ENCODE assay signal across 18 cellular contexts in genomic region chr1:25210728-25211127, GRCh38.
"Had no signal": no experiment of that assay in that cellular context is flagged by ENCODE, and none has a peak within 500 bp of the region (broad histone marks: within the 10 kb centered on the region; RNA-seq: fewer than 3 reads in every experiment).

No MANE protein-coding gene starts in this region.

- H3K4me1 ChIP-seq: foreskin keratinocyte, pancreas, prostate gland, sigmoid colon had no signal

- DNase-seq: dermis blood vessel endothelial cell; erythroblast; foreskin keratinocyte; immature natural killer cell; left colon; left ventricle myocardium superior; natural killer cell; occipital lobe; pancreas; sigmoid colon; small intestine; stimulated activated CD4-positive, alpha-beta T cell treated with anti-CD3 and anti-CD28 coated beads, Interleukin-12 subunit alpha, Interleukin-12 subunit beta, amount 100 ng/mL, for 4 hours; stimulated activated naive CD4-positive, alpha-beta T cell; trophoblast cell had no signal

- H3K9ac ChIP-seq: neural progenitor cell had no signal

- H3K27ac ChIP-seq: foreskin keratinocyte, neural progenitor cell, pancreas, prostate gland, sigmoid colon had no signal

- H2AFZ ChIP-seq: neural progenitor cell had no signal

- H3K4me3 Mint-ChIP-seq: immature natural killer cell, mesothelial cell of epicardium, natural killer cell, neural progenitor cell had no signal

- H3K36me3 Mint-ChIP-seq: immature natural killer cell, mesothelial cell of epicardium, natural killer cell, neural progenitor cell had no signal

- H3K36me3 ChIP-seq: neural progenitor cell, pancreas, prostate gland, sigmoid colon had no signal

- H3K27me3 ChIP-seq: foreskin keratinocyte, neural progenitor cell, pancreas had no signal

- H3K4me1 Mint-ChIP-seq: immature natural killer cell, natural killer cell, neural progenitor cell had no signal

- H3K9me3 Mint-ChIP-seq: immature natural killer cell, mesothelial cell of epicardium, natural killer cell, neural progenitor cell had no signal

- H3K27ac Mint-ChIP-seq: immature natural killer cell, mesothelial cell of epicardium, natural killer cell, neural progenitor cell had no signal

- H3K9me3 ChIP-seq: pancreas, prostate gland, sigmoid colon had no signal

- H3K4me3 ChIP-seq: lung, neural progenitor cell, pancreas, prostate gland, sigmoid colon had no signal

- ATAC-seq: foreskin keratinocyte, left colon, left ventricle myocardium superior, natural killer cell, pancreas had no signal

- H3K4me2 ChIP-seq: neural progenitor cell had no signal
